10 cellular contexts compared by ENCODE assay signal in genomic region chr12:127374447-127374846, GRCh38.
"Had no signal": no experiment of that assay in that cellular context is flagged by ENCODE, and none has a peak within 500 bp of the region (broad histone marks: within the 10 kb centered on the region; RNA-seq: fewer than 3 reads in every experiment).

No MANE protein-coding gene starts in this region.

- ATAC-seq: HCT116 had no signal

- FAIRE-seq: H54, HTR-8/SVneo had no signal

- H2AFZ ChIP-seq: GM23248 had no signal

- H3K36me3 ChIP-seq: HAP-1 had no signal

- H3K27ac ChIP-seq: GM23248, KMS-11 had no signal

- DNase-seq: GM23248, GOT3, IMR-90, Karpas-422, KBM-7 had no signal

- H3K9ac ChIP-seq: GM23248, KMS-11 had no signal

- H3K4me3 ChIP-seq: GM23248, HAP-1 had no signal

- H3K4me1 ChIP-seq: HAP-1 had no signal

- H3K9me3 ChIP-seq: HAP-1 had no signal

- H3K4me2 ChIP-seq: KMS-11 had no signal
